ENCODE assay signal across 9 cellular contexts in the genomic region with DNA sequence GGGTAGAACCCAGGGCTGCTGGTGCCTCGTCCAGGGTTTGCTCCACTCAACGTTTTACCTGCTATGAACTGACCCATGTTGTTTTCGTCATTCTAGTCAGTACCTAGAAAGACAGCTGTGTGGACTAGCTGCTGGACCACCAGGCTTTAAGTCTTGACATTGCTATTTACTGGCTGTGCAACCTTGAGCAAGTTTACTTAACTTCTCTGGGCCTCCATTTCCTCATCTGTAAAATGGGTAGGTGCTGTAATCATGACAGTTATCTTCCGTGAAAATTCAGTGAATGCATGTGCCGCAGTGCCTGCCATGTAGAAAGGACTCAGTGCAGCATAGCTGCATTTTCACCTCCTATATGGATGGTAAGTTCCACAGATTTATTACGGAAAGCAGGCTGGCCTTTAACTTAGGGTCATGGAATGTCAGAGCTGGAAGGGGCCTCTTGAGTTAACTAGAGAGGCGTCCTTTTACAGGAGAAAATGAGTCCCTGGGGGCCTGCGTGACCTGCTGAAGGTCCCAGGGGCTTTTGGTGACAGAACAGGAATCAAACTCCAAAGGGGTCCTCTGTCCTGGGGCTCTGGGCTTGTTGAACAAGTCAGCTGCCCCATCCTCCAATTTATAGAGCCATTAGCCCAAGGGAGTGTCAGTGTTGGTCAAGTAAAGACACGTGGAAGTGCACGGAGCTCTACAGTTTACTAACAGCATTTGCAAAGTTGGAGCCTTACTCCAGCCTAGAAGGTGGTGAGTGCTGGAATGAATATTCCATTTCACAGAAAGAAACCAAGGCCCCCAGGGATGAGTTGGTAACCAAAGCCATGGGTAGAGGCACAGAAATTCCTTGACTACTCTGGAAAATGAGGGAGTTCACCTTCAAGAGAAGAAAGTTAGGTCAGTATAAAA. TPM values are rescaled to one million over a fixed set of nuclear protein-coding genes. Genes with fewer than 3 reads are reported as not detected.
DNase-seq lines count a peak whose midpoint lies in the region; ATAC-seq and TF ChIP-seq lines count a peak whose summit lies in the region.
"Had no signal": no experiment of that assay in that cellular context is flagged by ENCODE, and none has a peak within 500 bp of the region (broad histone marks: within the 10 kb centered on the region; RNA-seq: fewer than 3 reads in every experiment).

No MANE protein-coding gene starts in this region.

- peak overlapping the region; percentile 84 for H3K27ac Mint-ChIP-seq in activated CD4-positive, alpha-beta T cell treated with anti-CD3 and anti-CD28 coated beads, Interleukin-2, amount 10 ng/mL, durations not matched to agents 24 days and 14 days
- H3K27ac Mint-ChIP-seq in type B pancreatic cell: peak overlapping the region; percentile 94

- no peaks in the 10 kb centered on the region for H3K9me3 Mint-ChIP-seq in activated CD4-positive, alpha-beta T cell treated with anti-CD3 and anti-CD28 coated beads, Interleukin-2, amount 10 ng/mL, durations not matched to agents 24 days and 14 days
- no peaks in the 10 kb centered on the region for H3K9me3 Mint-ChIP-seq in type B pancreatic cell

- no peaks in the 10 kb centered on the region for H3K27me3 Mint-ChIP-seq in activated CD4-positive, alpha-beta T cell treated with anti-CD3 and anti-CD28 coated beads, Interleukin-2, amount 10 ng/mL, durations not matched to agents 24 days and 14 days
- H3K27me3 Mint-ChIP-seq in type B pancreatic cell: no peaks in the 10 kb centered on the region

- TF ChIP-seq CTCF in type B pancreatic cell (conservative IDR thresholded peaks at IDR 0.05) (no peak), foreskin fibroblast (IDR thresholded peaks at IDR 0.05; ENCODE audit: low read depth, low read length) (no peak)

- H3K4me3 ChIP-seq in muscle layer of duodenum (ENCODE audit: low read depth in 1 of 2, low read length in 2 of 2): peak overlapping the region in 1 of 2 donors; percentile 9
- no peak overlapping the region for H3K4me3 ChIP-seq in foreskin fibroblast (ENCODE audit: low read depth in 1 of 2, low read length in 2 of 2)

- intact Hi-C loops in activated CD4-positive, alpha-beta T cell treated with anti-CD3 and anti-CD28 coated beads, Interleukin-2, amount 10 ng/mL, durations not matched to agents 24 days and 14 days (cut with micrococcal nuclease): no loop called here

- H3K27ac ChIP-seq in cingulate gyrus (ENCODE audit: low read depth, low read length) (peak overlapping the region; percentile 100), muscle layer of duodenum (ENCODE audit: low read length) (peak overlapping the region; percentile 98)

- no peaks in the 10 kb centered on the region for H3K9me3 ChIP-seq in muscle layer of duodenum (ENCODE audit: control insufficient read depth in 1 of 2, low read length in 2 of 2)

- no peak for DNase-seq in activated CD4-positive, alpha-beta T cell treated with anti-CD3 and anti-CD28 coated beads, Interleukin-2, amount 10 ng/mL, durations not matched to agents 24 days and 14 days
- DNase-seq in activated CD4-positive, alpha-beta T cell treated with anti-CD3 and anti-CD28 coated beads for 1 hour: no peak
- DNase-seq in type B pancreatic cell (ENCODE audit: extremely low spot score, unreplicated experiment) (no peak), glomerular visceral epithelial cell (ENCODE audit: extremely low spot score) (no peak), foreskin fibroblast (no peak)
- DNase-seq: NK-92 treated with Interleukin-12 subunit alpha and Interleukin-12 subunit beta, amount 100 ng/mL, for 24 hours had no signal

- peaks cover 0 to 32% of the 10 kb centered on the region in 2 donors for H3K36me3 ChIP-seq in muscle layer of duodenum (ENCODE audit: control insufficient read depth in 1 of 2, insufficient read depth in 2 of 2, low read length in 2 of 2)

- H3K4me1 Mint-ChIP-seq in activated CD4-positive, alpha-beta T cell treated with anti-CD3 and anti-CD28 coated beads, Interleukin-2, amount 10 ng/mL, durations not matched to agents 24 days and 14 days: peaks cover 31% of the 10 kb centered on the region
- peaks cover 49% of the 10 kb centered on the region for H3K4me1 Mint-ChIP-seq in type B pancreatic cell (ENCODE audit: unreplicated experiment)

- H3K4me1 ChIP-seq in muscle layer of duodenum (ENCODE audit: control insufficient read depth in 1 of 2, insufficient read depth in 2 of 2, low read length in 2 of 2): peaks cover 45 to 57% of the 10 kb centered on the region in 2 donors

- H3K4me3 Mint-ChIP-seq in activated CD4-positive, alpha-beta T cell treated with anti-CD3 and anti-CD28 coated beads, Interleukin-2, amount 10 ng/mL, durations not matched to agents 24 days and 14 days: no peak overlapping the region
- H3K4me3 Mint-ChIP-seq in type B pancreatic cell: peak overlapping the region; percentile 78

- H3K36me3 Mint-ChIP-seq in activated CD4-positive, alpha-beta T cell treated with anti-CD3 and anti-CD28 coated beads, Interleukin-2, amount 10 ng/mL, durations not matched to agents 24 days and 14 days (ENCODE audit: low read depth): no peaks in the 10 kb centered on the region
- no peaks in the 10 kb centered on the region for H3K36me3 Mint-ChIP-seq in type B pancreatic cell

- no peak for ATAC-seq in GM21619 (IDR thresholded peaks at IDR 0.05; ENCODE audit: unreplicated experiment)

- no peaks in the 10 kb centered on the region for H3K27me3 ChIP-seq in muscle layer of duodenum (ENCODE audit: low read depth, low read length)

RNA-seq across cellular contexts. Expression of a gene that starts 12.0 kb away (rescaled TPM):
- 5,198 and 5,435 TPM in 2 replicates for total RNA-seq in activated CD4-positive, alpha-beta T cell treated with anti-CD3 and anti-CD28 coated beads, Interleukin-2, amount 10 ng/mL, durations not matched to agents 24 days and 14 days
- 4,133 and 6,276 TPM in 2 replicates for total RNA-seq in type B pancreatic cell (ENCODE audit: low replicate concordance)

RNA-seq across cellular contexts. Expression of a gene that starts 38.1 kb away (rescaled TPM):
- total RNA-seq in activated CD4-positive, alpha-beta T cell treated with anti-CD3 and anti-CD28 coated beads, Interleukin-2, amount 10 ng/mL, durations not matched to agents 24 days and 14 days: 94.2 and 95.8 TPM in 2 replicates
- total RNA-seq in type B pancreatic cell (ENCODE audit: low replicate concordance): 79.4 and 80.4 TPM in 2 replicates
